ENCODE assay signal across 1 cellular context in the genomic region with DNA sequence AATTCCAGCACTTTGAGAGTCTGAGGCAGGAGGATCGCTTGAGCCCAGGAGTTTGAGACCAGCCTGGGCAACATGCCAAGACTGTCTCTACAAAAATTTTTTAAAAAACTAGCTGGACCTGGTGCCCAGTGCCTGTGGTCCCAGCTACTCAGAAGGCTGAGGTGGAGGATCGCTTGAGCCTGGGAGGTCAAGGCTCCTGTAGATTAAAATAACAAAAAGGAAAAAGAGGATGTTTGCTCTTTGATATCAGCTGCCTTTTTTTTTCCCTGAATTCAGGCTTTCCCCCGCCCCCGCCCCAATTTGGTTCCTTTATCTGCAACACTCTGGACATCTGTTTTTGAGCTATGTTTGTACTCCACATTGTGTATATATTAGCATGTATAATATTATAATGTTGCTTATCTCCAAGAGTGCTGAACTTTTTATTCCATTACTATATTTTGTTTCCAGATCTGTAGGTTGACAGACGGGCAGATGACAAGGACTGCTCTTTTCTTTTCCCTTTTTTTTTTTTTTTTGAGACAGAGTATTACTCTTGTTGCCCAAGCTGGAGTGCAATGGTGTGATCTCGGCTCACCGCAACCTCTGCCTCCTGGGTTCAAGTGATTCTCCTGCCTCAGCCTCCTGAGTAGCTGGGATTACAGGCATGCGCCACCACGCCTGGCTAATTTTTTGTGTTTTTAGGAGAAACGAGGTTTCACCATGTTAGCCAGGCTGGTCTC.
TF ChIP-seq lines count a peak whose summit lies in the region.

No MANE protein-coding gene starts in this region.

TF ChIP-seq in K562, 482 proteins besides CTCF, POLR2A, EP300 and RAD21 (continued from another document and continues in another):
- TF ChIP-seq, protein P1, sequence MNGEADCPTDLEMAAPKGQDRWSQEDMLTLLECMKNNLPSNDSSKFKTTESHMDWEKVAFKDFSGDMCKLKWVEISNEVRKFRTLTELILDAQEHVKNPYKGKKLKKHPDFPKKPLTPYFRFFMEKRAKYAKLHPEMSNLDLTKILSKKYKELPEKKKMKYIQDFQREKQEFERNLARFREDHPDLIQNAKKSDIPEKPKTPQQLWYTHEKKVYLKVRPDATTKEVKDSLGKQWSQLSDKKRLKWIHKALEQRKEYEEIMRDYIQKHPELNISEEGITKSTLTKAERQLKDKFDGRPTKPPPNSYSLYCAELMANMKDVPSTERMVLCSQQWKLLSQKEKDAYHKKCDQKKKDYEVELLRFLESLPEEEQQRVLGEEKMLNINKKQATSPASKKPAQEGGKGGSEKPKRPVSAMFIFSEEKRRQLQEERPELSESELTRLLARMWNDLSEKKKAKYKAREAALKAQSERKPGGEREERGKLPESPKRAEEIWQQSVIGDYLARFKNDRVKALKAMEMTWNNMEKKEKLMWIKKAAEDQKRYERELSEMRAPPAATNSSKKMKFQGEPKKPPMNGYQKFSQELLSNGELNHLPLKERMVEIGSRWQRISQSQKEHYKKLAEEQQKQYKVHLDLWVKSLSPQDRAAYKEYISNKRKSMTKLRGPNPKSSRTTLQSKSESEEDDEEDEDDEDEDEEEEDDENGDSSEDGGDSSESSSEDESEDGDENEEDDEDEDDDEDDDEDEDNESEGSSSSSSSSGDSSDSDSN (IDR thresholded peaks at IDR 0.05; ENCODE audit: borderline replicate concordance in 1 of 2, low read depth in 2 of 2, low read length in 2 of 2) = no peak
- TF ChIP-seq MAFF (IDR thresholded peaks at IDR 0.05; ENCODE audit: low read length) (no peak), NR2C2 (CRISPR knock-in tag; IDR thresholded peaks at IDR 0.05) (no peak), NR2C2 (tag; IDR thresholded peaks at IDR 0.05) (0 out of 2 replicates have a peak, but pooled peaks have one; percentile 3), ZFPM2 (CRISPR knock-in tag; IDR thresholded peaks at IDR 0.05) (no peak), ZKSCAN8 (CRISPR knock-in tag; IDR thresholded peaks at IDR 0.05) (no peak), ETV1 (tag; conservative IDR thresholded peaks at IDR 0.05; ENCODE audit: low read depth) (no peak), L3MBTL2 (IDR thresholded peaks at IDR 0.05) (no peak), BHLHE40 (IDR thresholded peaks at IDR 0.05; ENCODE audit: low read length) (no peak), BRD4 (IDR thresholded peaks at IDR 0.05) (no peak), NCOR1 (IDR thresholded peaks at IDR 0.05) (peak; percentile 45; the same call in 1 of the 2 replicates), CREM (IDR thresholded peaks at IDR 0.05; ENCODE audit: low read depth) (no peak), ZNF133 (CRISPR knock-in tag; IDR thresholded peaks at IDR 0.05) (no peak), ZNF165 (CRISPR knock-in tag; IDR thresholded peaks at IDR 0.05; ENCODE audit: borderline replicate concordance) (no peak), ARID2 (IDR thresholded peaks at IDR 0.05) (no peak), KLF13 (tag; IDR thresholded peaks at IDR 0.05; ENCODE audit: borderline replicate concordance, low read depth) (no peak), GTF2E2 (tag; IDR thresholded peaks at IDR 0.05) (0 out of 2 replicates have a peak, but pooled peaks have one; percentile 55), HLTF (IDR thresholded peaks at IDR 0.05) (0 out of 2 replicates have a peak, but pooled peaks have one; percentile 59), CC2D1A (IDR thresholded peaks at IDR 0.05) (peak; percentile 53), KDM1A (IDR thresholded peaks at IDR 0.05) (peak; percentile 28 to 43; a peak in 1 of 4 replicates), TCF7 (IDR thresholded peaks at IDR 0.05; ENCODE audit: borderline replicate concordance) (no peak), ZNF408 (CRISPR knock-in tag; IDR thresholded peaks at IDR 0.05; ENCODE audit: low read depth) (no peak), ASH1L (IDR thresholded peaks at IDR 0.05; ENCODE audit: borderline replicate concordance, low read depth, partially characterized antibody) (no peak), JUNB (CRISPR knock-in tag; conservative IDR thresholded peaks at IDR 0.05) (no peak)
- TF ChIP-seq, protein P2, sequence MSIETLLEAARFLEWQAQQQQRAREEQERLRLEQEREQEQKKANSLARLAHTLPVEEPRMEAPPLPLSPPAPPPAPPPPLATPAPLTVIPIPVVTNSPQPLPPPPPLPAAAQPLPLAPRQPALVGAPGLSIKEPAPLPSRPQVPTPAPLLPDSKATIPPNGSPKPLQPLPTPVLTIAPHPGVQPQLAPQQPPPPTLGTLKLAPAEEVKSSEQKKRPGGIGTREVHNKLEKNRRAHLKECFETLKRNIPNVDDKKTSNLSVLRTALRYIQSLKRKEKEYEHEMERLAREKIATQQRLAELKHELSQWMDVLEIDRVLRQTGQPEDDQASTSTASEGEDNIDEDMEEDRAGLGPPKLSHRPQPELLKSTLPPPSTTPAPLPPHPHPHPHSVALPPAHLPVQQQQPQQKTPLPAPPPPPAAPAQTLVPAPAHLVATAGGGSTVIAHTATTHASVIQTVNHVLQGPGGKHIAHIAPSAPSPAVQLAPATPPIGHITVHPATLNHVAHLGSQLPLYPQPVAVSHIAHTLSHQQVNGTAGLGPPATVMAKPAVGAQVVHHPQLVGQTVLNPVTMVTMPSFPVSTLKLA (conservative IDR thresholded peaks at IDR 0.05) = no peak
- TF ChIP-seq, protein P3, sequence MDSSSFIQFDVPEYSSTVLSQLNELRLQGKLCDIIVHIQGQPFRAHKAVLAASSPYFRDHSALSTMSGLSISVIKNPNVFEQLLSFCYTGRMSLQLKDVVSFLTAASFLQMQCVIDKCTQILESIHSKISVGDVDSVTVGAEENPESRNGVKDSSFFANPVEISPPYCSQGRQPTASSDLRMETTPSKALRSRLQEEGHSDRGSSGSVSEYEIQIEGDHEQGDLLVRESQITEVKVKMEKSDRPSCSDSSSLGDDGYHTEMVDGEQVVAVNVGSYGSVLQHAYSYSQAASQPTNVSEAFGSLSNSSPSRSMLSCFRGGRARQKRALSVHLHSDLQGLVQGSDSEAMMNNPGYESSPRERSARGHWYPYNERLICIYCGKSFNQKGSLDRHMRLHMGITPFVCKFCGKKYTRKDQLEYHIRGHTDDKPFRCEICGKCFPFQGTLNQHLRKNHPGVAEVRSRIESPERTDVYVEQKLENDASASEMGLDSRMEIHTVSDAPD (CRISPR knock-in tag; IDR thresholded peaks at IDR 0.05) = no peak
- TF ChIP-seq, protein P4, sequence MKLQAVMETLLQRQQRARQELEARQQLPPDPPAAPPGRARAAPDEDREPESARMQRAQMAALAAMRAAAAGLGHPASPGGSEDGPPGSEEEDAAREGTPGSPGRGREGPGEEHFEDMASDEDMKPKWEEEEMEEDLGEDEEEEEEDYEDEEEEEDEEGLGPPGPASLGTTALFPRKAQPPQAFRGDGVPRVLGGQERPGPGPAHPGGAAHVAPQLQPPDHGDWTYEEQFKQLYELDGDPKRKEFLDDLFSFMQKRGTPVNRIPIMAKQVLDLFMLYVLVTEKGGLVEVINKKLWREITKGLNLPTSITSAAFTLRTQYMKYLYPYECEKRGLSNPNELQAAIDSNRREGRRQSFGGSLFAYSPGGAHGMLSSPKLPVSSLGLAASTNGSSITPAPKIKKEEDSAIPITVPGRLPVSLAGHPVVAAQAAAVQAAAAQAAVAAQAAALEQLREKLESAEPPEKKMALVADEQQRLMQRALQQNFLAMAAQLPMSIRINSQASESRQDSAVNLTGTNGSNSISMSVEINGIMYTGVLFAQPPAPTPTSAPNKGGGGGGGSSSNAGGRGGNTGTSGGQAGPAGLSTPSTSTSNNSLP (IDR thresholded peaks at IDR 0.05; ENCODE audit: borderline replicate concordance, low read depth, low read length) = peak; percentile 92
- TF ChIP-seq, protein P5, sequence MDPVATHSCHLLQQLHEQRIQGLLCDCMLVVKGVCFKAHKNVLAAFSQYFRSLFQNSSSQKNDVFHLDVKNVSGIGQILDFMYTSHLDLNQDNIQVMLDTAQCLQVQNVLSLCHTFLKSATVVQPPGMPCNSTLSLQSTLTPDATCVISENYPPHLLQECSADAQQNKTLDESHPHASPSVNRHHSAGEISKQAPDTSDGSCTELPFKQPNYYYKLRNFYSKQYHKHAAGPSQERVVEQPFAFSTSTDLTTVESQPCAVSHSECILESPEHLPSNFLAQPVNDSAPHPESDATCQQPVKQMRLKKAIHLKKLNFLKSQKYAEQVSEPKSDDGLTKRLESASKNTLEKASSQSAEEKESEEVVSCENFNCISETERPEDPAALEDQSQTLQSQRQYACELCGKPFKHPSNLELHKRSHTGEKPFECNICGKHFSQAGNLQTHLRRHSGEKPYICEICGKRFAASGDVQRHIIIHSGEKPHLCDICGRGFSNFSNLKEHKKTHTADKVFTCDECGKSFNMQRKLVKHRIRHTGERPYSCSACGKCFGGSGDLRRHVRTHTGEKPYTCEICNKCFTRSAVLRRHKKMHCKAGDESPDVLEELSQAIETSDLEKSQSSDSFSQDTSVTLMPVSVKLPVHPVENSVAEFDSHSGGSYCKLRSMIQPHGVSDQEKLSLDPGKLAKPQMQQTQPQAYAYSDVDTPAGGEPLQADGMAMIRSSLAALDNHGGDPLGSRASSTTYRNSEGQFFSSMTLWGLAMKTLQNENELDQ (CRISPR knock-in tag; IDR thresholded peaks at IDR 0.05; ENCODE audit: borderline replicate concordance) = no peak
- TF ChIP-seq, protein P6, sequence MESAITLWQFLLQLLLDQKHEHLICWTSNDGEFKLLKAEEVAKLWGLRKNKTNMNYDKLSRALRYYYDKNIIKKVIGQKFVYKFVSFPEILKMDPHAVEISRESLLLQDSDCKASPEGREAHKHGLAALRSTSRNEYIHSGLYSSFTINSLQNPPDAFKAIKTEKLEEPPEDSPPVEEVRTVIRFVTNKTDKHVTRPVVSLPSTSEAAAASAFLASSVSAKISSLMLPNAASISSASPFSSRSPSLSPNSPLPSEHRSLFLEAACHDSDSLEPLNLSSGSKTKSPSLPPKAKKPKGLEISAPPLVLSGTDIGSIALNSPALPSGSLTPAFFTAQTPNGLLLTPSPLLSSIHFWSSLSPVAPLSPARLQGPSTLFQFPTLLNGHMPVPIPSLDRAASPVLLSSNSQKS (CRISPR knock-in tag; IDR thresholded peaks at IDR 0.05) = no peak
- TF ChIP-seq, protein P7, sequence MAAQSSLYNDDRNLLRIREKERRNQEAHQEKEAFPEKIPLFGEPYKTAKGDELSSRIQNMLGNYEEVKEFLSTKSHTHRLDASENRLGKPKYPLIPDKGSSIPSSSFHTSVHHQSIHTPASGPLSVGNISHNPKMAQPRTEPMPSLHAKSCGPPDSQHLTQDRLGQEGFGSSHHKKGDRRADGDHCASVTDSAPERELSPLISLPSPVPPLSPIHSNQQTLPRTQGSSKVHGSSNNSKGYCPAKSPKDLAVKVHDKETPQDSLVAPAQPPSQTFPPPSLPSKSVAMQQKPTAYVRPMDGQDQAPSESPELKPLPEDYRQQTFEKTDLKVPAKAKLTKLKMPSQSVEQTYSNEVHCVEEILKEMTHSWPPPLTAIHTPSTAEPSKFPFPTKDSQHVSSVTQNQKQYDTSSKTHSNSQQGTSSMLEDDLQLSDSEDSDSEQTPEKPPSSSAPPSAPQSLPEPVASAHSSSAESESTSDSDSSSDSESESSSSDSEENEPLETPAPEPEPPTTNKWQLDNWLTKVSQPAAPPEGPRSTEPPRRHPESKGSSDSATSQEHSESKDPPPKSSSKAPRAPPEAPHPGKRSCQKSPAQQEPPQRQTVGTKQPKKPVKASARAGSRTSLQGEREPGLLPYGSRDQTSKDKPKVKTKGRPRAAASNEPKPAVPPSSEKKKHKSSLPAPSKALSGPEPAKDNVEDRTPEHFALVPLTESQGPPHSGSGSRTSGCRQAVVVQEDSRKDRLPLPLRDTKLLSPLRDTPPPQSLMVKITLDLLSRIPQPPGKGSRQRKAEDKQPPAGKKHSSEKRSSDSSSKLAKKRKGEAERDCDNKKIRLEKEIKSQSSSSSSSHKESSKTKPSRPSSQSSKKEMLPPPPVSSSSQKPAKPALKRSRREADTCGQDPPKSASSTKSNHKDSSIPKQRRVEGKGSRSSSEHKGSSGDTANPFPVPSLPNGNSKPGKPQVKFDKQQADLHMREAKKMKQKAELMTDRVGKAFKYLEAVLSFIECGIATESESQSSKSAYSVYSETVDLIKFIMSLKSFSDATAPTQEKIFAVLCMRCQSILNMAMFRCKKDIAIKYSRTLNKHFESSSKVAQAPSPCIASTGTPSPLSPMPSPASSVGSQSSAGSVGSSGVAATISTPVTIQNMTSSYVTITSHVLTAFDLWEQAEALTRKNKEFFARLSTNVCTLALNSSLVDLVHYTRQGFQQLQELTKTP (IDR thresholded peaks at IDR 0.05; ENCODE audit: low read depth in 1 of 2, partially characterized antibody in 2 of 2) = peak in 1 of 2 experiments; percentile 37
- TF ChIP-seq, protein P8, sequence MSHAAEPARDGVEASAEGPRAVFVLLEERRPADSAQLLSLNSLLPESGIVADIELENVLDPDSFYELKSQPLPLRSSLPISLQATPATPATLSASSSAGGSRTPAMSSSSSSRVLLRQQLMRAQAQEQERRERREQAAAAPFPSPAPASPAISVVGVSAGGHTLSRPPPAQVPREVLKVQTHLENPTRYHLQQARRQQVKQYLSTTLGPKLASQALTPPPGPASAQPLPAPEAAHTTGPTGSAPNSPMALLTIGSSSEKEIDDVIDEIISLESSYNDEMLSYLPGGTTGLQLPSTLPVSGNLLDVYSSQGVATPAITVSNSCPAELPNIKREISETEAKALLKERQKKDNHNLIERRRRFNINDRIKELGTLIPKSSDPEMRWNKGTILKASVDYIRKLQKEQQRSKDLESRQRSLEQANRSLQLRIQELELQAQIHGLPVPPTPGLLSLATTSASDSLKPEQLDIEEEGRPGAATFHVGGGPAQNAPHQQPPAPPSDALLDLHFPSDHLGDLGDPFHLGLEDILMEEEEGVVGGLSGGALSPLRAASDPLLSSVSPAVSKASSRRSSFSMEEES (CRISPR knock-in tag; IDR thresholded peaks at IDR 0.05) = no peak
- TF ChIP-seq, protein P9, sequence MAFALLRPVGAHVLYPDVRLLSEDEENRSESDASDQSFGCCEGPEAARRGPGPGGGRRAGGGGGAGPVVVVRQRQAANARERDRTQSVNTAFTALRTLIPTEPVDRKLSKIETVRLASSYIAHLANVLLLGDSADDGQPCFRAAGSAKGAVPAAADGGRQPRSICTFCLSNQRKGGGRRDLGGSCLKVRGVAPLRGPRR (CRISPR knock-in tag; IDR thresholded peaks at IDR 0.05) = 0 out of 2 replicates have a peak, but pooled peaks have one; percentile 28
- TF ChIP-seq, protein P10, sequence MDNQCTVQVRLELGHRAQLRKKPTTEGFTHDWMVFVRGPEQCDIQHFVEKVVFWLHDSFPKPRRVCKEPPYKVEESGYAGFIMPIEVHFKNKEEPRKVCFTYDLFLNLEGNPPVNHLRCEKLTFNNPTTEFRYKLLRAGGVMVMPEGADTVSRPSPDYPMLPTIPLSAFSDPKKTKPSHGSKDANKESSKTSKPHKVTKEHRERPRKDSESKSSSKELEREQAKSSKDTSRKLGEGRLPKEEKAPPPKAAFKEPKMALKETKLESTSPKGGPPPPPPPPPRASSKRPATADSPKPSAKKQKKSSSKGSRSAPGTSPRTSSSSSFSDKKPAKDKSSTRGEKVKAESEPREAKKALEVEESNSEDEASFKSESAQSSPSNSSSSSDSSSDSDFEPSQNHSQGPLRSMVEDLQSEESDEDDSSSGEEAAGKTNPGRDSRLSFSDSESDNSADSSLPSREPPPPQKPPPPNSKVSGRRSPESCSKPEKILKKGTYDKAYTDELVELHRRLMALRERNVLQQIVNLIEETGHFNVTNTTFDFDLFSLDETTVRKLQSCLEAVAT (IDR thresholded peaks at IDR 0.05) = peak in 1 of 2 experiments; percentile 62; a peak in 1 of 4 replicates
